ENCODE assay signal across 24 cellular contexts in the genomic region with DNA sequence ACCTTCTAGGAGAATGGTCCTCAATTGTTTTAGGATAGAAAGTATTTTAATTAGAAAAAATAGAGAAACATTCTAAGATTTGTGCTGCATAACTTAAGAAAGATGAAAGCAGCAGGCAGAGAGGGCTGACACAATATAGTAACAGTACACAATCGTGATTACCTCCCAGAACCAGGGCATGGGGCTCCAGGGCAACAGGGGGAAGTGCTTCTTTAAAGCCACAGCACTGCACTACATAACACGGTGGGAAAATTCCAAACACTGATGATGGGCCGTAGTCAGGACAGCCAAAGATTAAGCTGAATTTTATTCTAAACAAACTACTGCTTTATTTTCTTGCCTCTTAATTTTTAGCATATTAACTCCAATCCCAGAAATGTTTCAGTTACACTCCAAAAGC. TPM values are rescaled to one million over a fixed set of nuclear protein-coding genes. Genes with fewer than 3 reads are reported as not detected.
"Had no signal": no experiment of that assay in that cellular context is flagged by ENCODE, and none has a peak within 500 bp of the region (broad histone marks: within the 10 kb centered on the region; RNA-seq: fewer than 3 reads in every experiment).

No MANE protein-coding gene starts in this region.

- DNase-seq: cortex of kidney; dorsolateral prefrontal cortex; effector CD8-positive, alpha-beta T cell; gastrocnemius medialis; heart right ventricle; immature natural killer cell; kidney; left cardiac atrium; left ventricle myocardium inferior; mesendoderm; naive thymus-derived CD4-positive, alpha-beta T cell; nephron progenitor cell; psoas muscle; retina; right lobe of liver; stimulated activated CD4-positive, alpha-beta T cell treated with anti-CD3 and anti-CD28 coated beads, Interleukin-4, amount 100 ng/mL, for 1 hour; stimulated activated CD8-positive, alpha-beta memory T cell treated with anti-CD3 and anti-CD28 coated beads, Interleukin-4, amount 100 ng/mL, for 48 hours; testis; upper lobe of right lung had no signal

- H3K4me3 Mint-ChIP-seq: immature natural killer cell; naive thymus-derived CD4-positive, alpha-beta T cell; nephron progenitor cell; stimulated activated effector memory CD8-positive, alpha-beta T cell treated with anti-CD3 and anti-CD28 coated beads, Interleukin-12 subunit alpha, Interleukin-12 subunit beta, amount 100 ng/mL, for 72 hours; stimulated activated naive CD8-positive, alpha-beta T cell treated with anti-CD3 and anti-CD28 coated beads, Interleukin-15, Interleukin-2, amounts not matched to agents 100 ng/mL and 50 ng/mL, for 24 hours had no signal

- FAIRE-seq: kidney had no signal

- H3K27me3 ChIP-seq: dorsolateral prefrontal cortex, gastrocnemius medialis, heart right ventricle, right lobe of liver, testis, tibial nerve, upper lobe of right lung, vagina had no signal

- H3K36me3 ChIP-seq: gastrocnemius medialis, heart right ventricle, left ventricle myocardium inferior, right lobe of liver, tibial nerve, upper lobe of right lung, vagina had no signal

- H3K36me3 Mint-ChIP-seq: immature natural killer cell; stimulated activated effector memory CD8-positive, alpha-beta T cell treated with anti-CD3 and anti-CD28 coated beads, Interleukin-12 subunit alpha, Interleukin-12 subunit beta, amount 100 ng/mL, for 72 hours had no signal

- H3K9me3 Mint-ChIP-seq: immature natural killer cell; naive thymus-derived CD4-positive, alpha-beta T cell; stimulated activated effector memory CD8-positive, alpha-beta T cell treated with anti-CD3 and anti-CD28 coated beads, Interleukin-12 subunit alpha, Interleukin-12 subunit beta, amount 100 ng/mL, for 72 hours; stimulated activated naive CD8-positive, alpha-beta T cell treated with anti-CD3 and anti-CD28 coated beads, Interleukin-15, Interleukin-2, amounts not matched to agents 100 ng/mL and 50 ng/mL, for 24 hours had no signal

- H3K27ac Mint-ChIP-seq: naive thymus-derived CD4-positive, alpha-beta T cell; nephron progenitor cell; stimulated activated naive CD8-positive, alpha-beta T cell treated with anti-CD3 and anti-CD28 coated beads, Interleukin-15, Interleukin-2, amounts not matched to agents 100 ng/mL and 50 ng/mL, for 24 hours had no signal

- H3K27ac ChIP-seq: dorsolateral prefrontal cortex, gastrocnemius medialis, heart right ventricle, left ventricle myocardium inferior, psoas muscle, right lobe of liver, testis, tibial nerve, upper lobe of right lung, vagina had no signal

- ATAC-seq: gastrocnemius medialis; heart right ventricle; naive thymus-derived CD4-positive, alpha-beta T cell; right lobe of liver; stimulated activated effector memory CD8-positive, alpha-beta T cell treated with anti-CD3 and anti-CD28 coated beads, Interleukin-12 subunit alpha, Interleukin-12 subunit beta, amount 100 ng/mL, for 72 hours; upper lobe of right lung had no signal

- H3K9me3 ChIP-seq: gastrocnemius medialis, heart right ventricle, left ventricle myocardium inferior, psoas muscle, right lobe of liver, testis, tibial nerve, upper lobe of right lung, vagina had no signal

- H3K4me3 ChIP-seq: dorsolateral prefrontal cortex, gastrocnemius medialis, heart right ventricle, left ventricle myocardium inferior, lung, psoas muscle, right lobe of liver, testis, tibial nerve, upper lobe of right lung, vagina had no signal

- H3K27me3 Mint-ChIP-seq: naive thymus-derived CD4-positive, alpha-beta T cell; stimulated activated naive CD8-positive, alpha-beta T cell treated with anti-CD3 and anti-CD28 coated beads, Interleukin-15, Interleukin-2, amounts not matched to agents 100 ng/mL and 50 ng/mL, for 24 hours had no signal

RNA-seq across cellular contexts. Expression of gene HUS1B, which starts 21.6 kb away (rescaled TPM):
- total RNA-seq: left cardiac atrium, left ventricle myocardium inferior had no signal
